In the genomic region with DNA sequence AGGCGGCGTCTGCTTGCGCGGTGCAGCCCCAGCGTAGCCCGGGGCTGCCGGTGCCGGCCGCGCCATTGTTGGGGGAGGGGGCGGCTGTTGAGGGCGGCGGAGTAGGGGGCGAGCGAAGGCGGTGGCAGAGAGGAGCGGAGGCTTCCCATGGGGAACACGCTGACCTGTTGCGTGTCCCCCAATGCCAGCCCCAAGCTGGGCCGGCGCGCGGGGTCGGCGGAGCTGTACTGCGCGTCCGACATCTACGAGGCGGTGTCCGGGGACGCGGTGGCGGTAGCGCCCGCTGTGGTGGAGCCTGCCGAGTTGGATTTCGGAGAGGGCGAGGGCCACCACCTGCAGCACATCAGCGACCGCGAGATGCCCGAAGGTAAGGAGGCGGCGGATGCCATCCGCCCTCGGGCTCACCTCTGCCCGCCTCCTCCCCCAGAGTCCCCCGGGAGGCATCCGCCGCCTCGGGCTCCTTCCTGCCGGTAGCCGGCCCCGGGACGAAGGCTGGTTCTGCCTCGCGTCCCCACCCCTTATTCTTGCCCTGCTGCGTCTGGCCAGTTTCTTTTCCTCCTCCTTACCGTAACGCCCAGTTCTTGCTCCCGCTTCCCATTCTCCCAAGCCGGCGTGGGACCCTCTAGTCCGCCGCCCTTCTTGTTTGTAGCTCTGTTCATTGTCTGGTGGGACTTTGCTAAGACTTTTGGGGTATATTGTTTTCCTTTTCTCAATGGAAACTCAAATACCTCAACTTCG, we compare ENCODE assay signal across 8 cellular contexts. TPM values are rescaled to one million over a fixed set of nuclear protein-coding genes. Genes with fewer than 3 reads are reported as not detected.
DNase-seq lines count a peak whose midpoint lies in the region; ATAC-seq and TF ChIP-seq lines count a peak whose summit lies in the region.

No MANE protein-coding gene starts in this region.

- intact Hi-C loops in heart right ventricle (cut with DNase I), result loop anchor here in 9 of 10 donors (1.0 to 10.0 kb wide), 8 partner anchors 85 to 947 kb away; partner anchors contain the start of genes METTL21A (in 7 of the 9), CREB1 (in 1 of the 9), FASTKD2 (in 1 of the 9) and MDH1B (in 1 of the 9)

- peaks cover 4 to 8% of the 10 kb centered on the region in 2 donors for H3K36me3 Mint-ChIP-seq in activated naive CD4-positive, alpha-beta T cell treated with anti-CD3 and anti-CD28 coated beads, Interleukin-2, amount 50 U/mL, for 72 hours

- H3K27me3 ChIP-seq in AG04450 (ENCODE audit: control insufficient read depth, insufficient read depth, low read length) (no peaks in the 10 kb centered on the region), heart right ventricle (no peaks in the 10 kb centered on the region)

- H3K36me3 ChIP-seq in heart right ventricle, result no peaks in the 10 kb centered on the region

- no peak for TF ChIP-seq CTCF in AG04450 (IDR thresholded peaks at IDR 0.05; ENCODE audit: low read depth, low read length)
- TF ChIP-seq CTCF in heart right ventricle (IDR thresholded peaks at IDR 0.05), result no peak

- H3K27ac ChIP-seq in AG04450 (ENCODE audit: low read depth, low read length) (peak overlapping the region; percentile 73), heart right ventricle (peak overlapping the region; percentile 51 to 95 (median 91))

- H3K4me3 ChIP-seq in AG04450 (ENCODE audit: low read depth, low read length) (peak overlapping the region; percentile 89), heart right ventricle (peak overlapping the region; percentile 75 to 98 (median 91))

- H3K4me1 ChIP-seq in heart right ventricle, result peaks cover 2 to 28% (median 23%) of the 10 kb centered on the region in 9 donors

- ATAC-seq in GM18907 (IDR thresholded peaks at IDR 0.05; ENCODE audit: unreplicated experiment), result peak; percentile 35
- peak; percentile 27 for ATAC-seq in HG03108 (IDR thresholded peaks at IDR 0.05; ENCODE audit: unreplicated experiment)
- ATAC-seq in activated naive CD4-positive, alpha-beta T cell treated with anti-CD3 and anti-CD28 coated beads, Interleukin-2, amount 50 U/mL, for 72 hours, result peak; percentile 21
- peak; percentile 6 to 46 (median 20) for ATAC-seq in heart right ventricle

- POLR2A ChIA-PET in AG04450 (lab: Yijun Ruan, JAX), result interaction anchor here (0.6 to 2.2 kb wide), 14 partner anchors 10 to 554 kb away, joined by 3 to 25 read pairs (median 4); partner anchors contain the start of genes CREB1, METTL21A and PIKFYVE

- WGBS in heart right ventricle, 2 donors, result 1% methylated on average over 67 of the region's 67 CpGs

- H3K9me3 Mint-ChIP-seq in activated naive CD4-positive, alpha-beta T cell treated with anti-CD3 and anti-CD28 coated beads, Interleukin-2, amount 50 U/mL, for 72 hours, result no peaks in the 10 kb centered on the region

- peak overlapping the region; percentile 81 to 96 for H3K27ac Mint-ChIP-seq in activated naive CD4-positive, alpha-beta T cell treated with anti-CD3 and anti-CD28 coated beads, Interleukin-2, amount 50 U/mL, for 72 hours

- DNase-seq in AG04450 (ENCODE audit: low read depth, low spot score), result no peak
- peak; percentile 47 for DNase-seq in RKO (ENCODE audit: low spot score)
- DNase-seq in activated naive CD4-positive, alpha-beta T cell treated with anti-CD3 and anti-CD28 coated beads, Interleukin-2, amount 50 U/mL, for 72 hours (ENCODE audit: low spot score in 2 of 2), result peak; percentile 57 to 72
- peak; percentile 50 to 57 for DNase-seq in heart right ventricle
- DNase-seq in retina, result peak; percentile 82
- no peak for DNase-seq in NCI-H1694 (lab: John Stamatoyannopoulos, UW)

- CTCF ChIA-PET in AG04450 (lab: Charles Lee), result interaction anchor here (0.9 to 1.8 kb wide), 8 partner anchors 14 to 329 kb away, joined by 3 to 7 read pairs (median 5); partner anchors contain the start of gene METTL21A

- H3K9me3 ChIP-seq in AG04450 (ENCODE audit: control insufficient read depth, insufficient read depth, low read length), result no peaks in the 10 kb centered on the region; the same call in 1 of the 2 replicates
- no peaks in the 10 kb centered on the region for H3K9me3 ChIP-seq in heart right ventricle

RNA-seq across cellular contexts. Expression of gene CCNYL1, which starts 0.5 kb away (rescaled TPM):
- polyA plus RNA-seq in AG04450 (2011; rRNA removed), result 15.7 and 20.5 TPM in 2 replicates
- polyA minus RNA-seq in AG04450 (2011; rRNA and poly(A)+ RNA removed), result 8.8 and 12.8 TPM in 2 replicates
- total RNA-seq in activated naive CD4-positive, alpha-beta T cell treated with anti-CD3 and anti-CD28 coated beads, Interleukin-2, amount 50 U/mL, for 72 hours, result 1 to 10 TPM; 4.4 to 5.6 TPM
- total RNA-seq in heart right ventricle, result 10 to 100 TPM in 5 of 10 donors, 1 to 10 TPM in 5; 5.6 to 16.1 (median 9.7) TPM
- 1 to 10 TPM; 3.6 to 5.7 TPM for polyA plus RNA-seq in heart right ventricle

RNA-seq across cellular contexts. Expression of gene FZD5, which starts 57.8 kb away (rescaled TPM):
- polyA plus RNA-seq in AG04450 (2011; rRNA removed) (0.09 and 0.11 TPM in 2 replicates), heart right ventricle (1 to 10 TPM; 1.0 to 1.9 TPM)
- 0.13 and 0.18 TPM in 2 replicates for polyA minus RNA-seq in AG04450 (2011; rRNA and poly(A)+ RNA removed)
- total RNA-seq in activated naive CD4-positive, alpha-beta T cell treated with anti-CD3 and anti-CD28 coated beads, Interleukin-2, amount 50 U/mL, for 72 hours, result 1 to 10 TPM; 1.6 to 4.7 TPM
- total RNA-seq in heart right ventricle, result 1 to 10 TPM; 3.0 to 5.7 (median 5.0) TPM

Comparison
In these comparisons a context has a peak if more than half of its experiments do, and no peak if none do; other contexts are left out.
1. DNase-seq: peak in RKO (single experiment), activated naive CD4-positive, alpha-beta T cell treated with anti-CD3 and anti-CD28 coated beads, Interleukin-2, amount 50 U/mL, for 72 hours (2 of 2), heart right ventricle (2 of 2) and retina (single experiment); none in AG04450 (single experiment) and NCI-H1694 (single experiment).
2. Peak in every context shown above with its lines, with median percentiles within 50 percentile points of each other: ATAC-seq.